ENCODE assay signal across 1 cellular context in the genomic region with DNA sequence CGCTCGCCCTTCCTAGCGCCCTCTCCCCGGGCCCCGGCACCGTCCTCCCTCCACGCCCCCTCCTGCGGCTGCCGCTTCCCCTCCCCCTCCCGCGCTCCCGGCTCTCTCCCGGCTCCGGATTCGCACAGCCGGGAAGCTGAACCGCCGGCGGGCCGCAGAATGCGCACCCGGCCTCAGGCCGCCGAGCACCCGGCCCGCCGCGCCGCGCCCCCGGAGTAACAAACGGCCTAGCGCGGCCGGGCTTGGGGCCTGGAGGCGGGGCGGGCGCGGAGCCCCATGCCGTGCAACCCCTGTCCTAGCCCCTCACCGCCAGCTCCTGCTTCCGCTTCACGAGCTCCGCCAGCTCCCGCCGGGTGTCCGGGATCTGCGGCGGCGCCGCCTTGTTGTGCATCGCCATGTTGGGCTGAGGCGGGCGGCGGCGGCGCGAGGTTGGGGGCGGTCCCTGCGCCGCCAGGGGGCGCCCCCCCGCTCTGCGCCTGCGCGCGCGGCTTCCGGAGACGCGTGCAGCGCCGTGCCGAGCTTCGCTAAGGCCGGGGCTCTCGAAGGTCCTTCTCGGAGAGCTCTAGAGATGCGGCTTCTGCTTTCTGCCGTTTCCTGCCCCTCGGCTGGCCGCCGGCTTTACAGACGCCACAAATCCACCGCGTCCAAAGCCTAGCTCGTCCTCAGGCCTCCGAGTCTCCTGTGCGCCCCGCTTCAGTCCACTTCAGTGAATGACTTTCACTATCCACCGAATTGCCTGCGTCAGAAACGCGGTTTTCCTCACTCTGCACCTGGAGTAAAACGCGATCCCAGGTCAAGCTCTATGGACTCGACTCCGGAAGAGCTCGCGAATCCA.
TF ChIP-seq lines count a peak whose summit lies in the region.

A gene (minus strand): TSS at position 417 of the 835 bp plus-strand sequence. CDS start 20 bp downstream, at position 397.

TF ChIP-seq in HepG2, 621 proteins besides CTCF, POLR2A, EP300 and RAD21 (continued from another document and continues in another):
- TF ChIP-seq, protein P1, sequence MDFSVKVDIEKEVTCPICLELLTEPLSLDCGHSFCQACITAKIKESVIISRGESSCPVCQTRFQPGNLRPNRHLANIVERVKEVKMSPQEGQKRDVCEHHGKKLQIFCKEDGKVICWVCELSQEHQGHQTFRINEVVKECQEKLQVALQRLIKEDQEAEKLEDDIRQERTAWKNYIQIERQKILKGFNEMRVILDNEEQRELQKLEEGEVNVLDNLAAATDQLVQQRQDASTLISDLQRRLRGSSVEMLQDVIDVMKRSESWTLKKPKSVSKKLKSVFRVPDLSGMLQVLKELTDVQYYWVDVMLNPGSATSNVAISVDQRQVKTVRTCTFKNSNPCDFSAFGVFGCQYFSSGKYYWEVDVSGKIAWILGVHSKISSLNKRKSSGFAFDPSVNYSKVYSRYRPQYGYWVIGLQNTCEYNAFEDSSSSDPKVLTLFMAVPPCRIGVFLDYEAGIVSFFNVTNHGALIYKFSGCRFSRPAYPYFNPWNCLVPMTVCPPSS (IDR thresholded peaks at IDR 0.05): no peak
- TF ChIP-seq, protein P2, sequence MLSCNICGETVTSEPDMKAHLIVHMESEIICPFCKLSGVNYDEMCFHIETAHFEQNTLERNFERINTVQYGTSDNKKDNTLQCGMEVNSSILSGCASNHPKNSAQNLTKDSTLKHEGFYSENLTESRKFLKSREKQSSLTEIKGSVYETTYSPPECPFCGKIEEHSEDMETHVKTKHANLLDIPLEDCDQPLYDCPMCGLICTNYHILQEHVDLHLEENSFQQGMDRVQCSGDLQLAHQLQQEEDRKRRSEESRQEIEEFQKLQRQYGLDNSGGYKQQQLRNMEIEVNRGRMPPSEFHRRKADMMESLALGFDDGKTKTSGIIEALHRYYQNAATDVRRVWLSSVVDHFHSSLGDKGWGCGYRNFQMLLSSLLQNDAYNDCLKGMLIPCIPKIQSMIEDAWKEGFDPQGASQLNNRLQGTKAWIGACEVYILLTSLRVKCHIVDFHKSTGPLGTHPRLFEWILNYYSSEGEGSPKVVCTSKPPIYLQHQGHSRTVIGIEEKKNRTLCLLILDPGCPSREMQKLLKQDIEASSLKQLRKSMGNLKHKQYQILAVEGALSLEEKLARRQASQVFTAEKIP (CRISPR knock-in tag; IDR thresholded peaks at IDR 0.05; ENCODE audit: borderline replicate concordance): no peak
- TF ChIP-seq MED8 (CRISPR knock-in tag; IDR thresholded peaks at IDR 0.05; ENCODE audit: insufficient replicate concordance) (peak; percentile 10), ZNF496 (CRISPR knock-in tag; IDR thresholded peaks at IDR 0.05; ENCODE audit: insufficient replicate concordance) (no peak), GABPA (IDR thresholded peaks at IDR 0.05; ENCODE audit: low read depth, low read length) (no peak), GABPA (CRISPR knock-in tag; IDR thresholded peaks at IDR 0.05; ENCODE audit: low read depth) (peak; percentile 42; the same call in 1 of the 2 replicates), TGIF2 (CRISPR knock-in tag; IDR thresholded peaks at IDR 0.05) (no peak; the same call in 1 of the 2 replicates), ZNF563 (CRISPR knock-in tag; IDR thresholded peaks at IDR 0.05) (peak; percentile 84), YY1 (IDR thresholded peaks at IDR 0.05; ENCODE audit: insufficient read depth, insufficient replicate concordance, low read depth, low read length) (peak; percentile 93), NFKB2 (CRISPR knock-in tag; IDR thresholded peaks at IDR 0.05; ENCODE audit: borderline replicate concordance) (peak; percentile 96), ZSCAN20 (CRISPR knock-in tag; IDR thresholded peaks at IDR 0.05; ENCODE audit: borderline replicate concordance) (peak; percentile 63; the same call in 1 of the 2 replicates), NFIB (CRISPR knock-in tag; IDR thresholded peaks at IDR 0.05; ENCODE audit: borderline replicate concordance) (no peak), ZNF367 (CRISPR knock-in tag; IDR thresholded peaks at IDR 0.05; ENCODE audit: borderline replicate concordance) (peak; percentile 89; the same call in 1 of the 2 replicates), GTF3A (CRISPR knock-in tag; conservative IDR thresholded peaks at IDR 0.05) (0 out of 2 replicates have a peak, but pooled peaks have one; percentile 69), ELF1 (CRISPR knock-in tag; IDR thresholded peaks at IDR 0.05) (peak; percentile 42; the same call in 1 of the 2 replicates), NFRKB (IDR thresholded peaks at IDR 0.05) (no peak), MIER3 (CRISPR knock-in tag; IDR thresholded peaks at IDR 0.05; ENCODE audit: borderline replicate concordance) (no peak), ZNF431 (CRISPR knock-in tag; IDR thresholded peaks at IDR 0.05; ENCODE audit: borderline replicate concordance, low read depth) (no peak; the same call in 1 of the 2 replicates), ZBTB7B (CRISPR knock-in tag; IDR thresholded peaks at IDR 0.05) (0 out of 2 replicates have a peak, but pooled peaks have one; percentile 21), ZNF446 (CRISPR knock-in tag; IDR thresholded peaks at IDR 0.05) (no peak), ERF (CRISPR knock-in tag; IDR thresholded peaks at IDR 0.05) (no peak), LCORL (IDR thresholded peaks at IDR 0.05) (no peak), LCORL (CRISPR knock-in tag; IDR thresholded peaks at IDR 0.05) (no peak), ZBTB21 (CRISPR knock-in tag; IDR thresholded peaks at IDR 0.05) (peak; percentile 55; the same call in 1 of the 2 replicates), ZMAT3 (CRISPR knock-in tag; conservative IDR thresholded peaks at IDR 0.05) (0 out of 2 replicates have a peak, but pooled peaks have one; percentile 25), ARNTL (CRISPR knock-in tag; IDR thresholded peaks at IDR 0.05) (no peak), ZNF24 (IDR thresholded peaks at IDR 0.05) (no peak), ZNF333 (CRISPR knock-in tag; IDR thresholded peaks at IDR 0.05; ENCODE audit: borderline replicate concordance) (0 out of 2 replicates have a peak, but pooled peaks have one; percentile 87), ZNF883 (CRISPR knock-in tag; IDR thresholded peaks at IDR 0.05; ENCODE audit: not compliant biosample characterization) (peak; percentile 71), NBN (conservative IDR thresholded peaks at IDR 0.05) (no peak), ZNF33A (CRISPR knock-in tag; IDR thresholded peaks at IDR 0.05; ENCODE audit: borderline replicate concordance) (0 out of 2 replicates have a peak, but pooled peaks have one; percentile 59), HDAC1 (CRISPR knock-in tag; IDR thresholded peaks at IDR 0.05) (peak; percentile 62; the same call in 1 of the 2 replicates), ZNF562 (CRISPR knock-in tag; IDR thresholded peaks at IDR 0.05; ENCODE audit: borderline replicate concordance) (no peak), ZNF749 (CRISPR knock-in tag; IDR thresholded peaks at IDR 0.05; ENCODE audit: borderline replicate concordance) (0 out of 2 replicates have a peak, but pooled peaks have one; percentile 26), ZNF703 (CRISPR knock-in tag; IDR thresholded peaks at IDR 0.05; ENCODE audit: borderline replicate concordance) (no peak), PTBP1 (IDR thresholded peaks at IDR 0.05; ENCODE audit: low read depth, low read length, poor library complexity, severe bottlenecking) (no peak), MEIS2 (CRISPR knock-in tag; IDR thresholded peaks at IDR 0.05) (peak; percentile 95), ZNF83 (CRISPR knock-in tag; IDR thresholded peaks at IDR 0.05; ENCODE audit: borderline replicate concordance) (no peak), PHF5A (CRISPR knock-in tag; IDR thresholded peaks at IDR 0.05; ENCODE audit: low read depth, unreplicated experiment) (peak; percentile 61), ZNF136 (CRISPR knock-in tag; IDR thresholded peaks at IDR 0.05; ENCODE audit: low read depth) (no peak), RFXANK (CRISPR knock-in tag; IDR thresholded peaks at IDR 0.05) (no peak), NONO (IDR thresholded peaks at IDR 0.05) (no peak), NONO (CRISPR knock-in tag; conservative IDR thresholded peaks at IDR 0.05) (peak; percentile 71), GFI1 (CRISPR knock-in tag; IDR thresholded peaks at IDR 0.05; ENCODE audit: borderline replicate concordance) (peak; percentile 52; the same call in 1 of the 2 replicates), FOSL2 (CRISPR knock-in tag; IDR thresholded peaks at IDR 0.05) (no peak), ZNF7 (CRISPR knock-in tag; IDR thresholded peaks at IDR 0.05) (no peak), ZFX (CRISPR knock-in tag; IDR thresholded peaks at IDR 0.05; ENCODE audit: low read depth) (peak; percentile 76), ATF7-NPFF (CRISPR knock-in tag; IDR thresholded peaks at IDR 0.05; ENCODE audit: low read depth) (peak; percentile 47; the same call in 1 of the 2 replicates), ZNF766 (CRISPR knock-in tag; IDR thresholded peaks at IDR 0.05; ENCODE audit: borderline replicate concordance) (peak; percentile 92; the same call in 1 of the 2 replicates), SMC3 (IDR thresholded peaks at IDR 0.05; ENCODE audit: low read length) (no peak), ZNF451 (CRISPR knock-in tag; IDR thresholded peaks at IDR 0.05) (peak; percentile 72), KAT8 (CRISPR knock-in tag; IDR thresholded peaks at IDR 0.05) (peak; percentile 65; the same call in 1 of the 2 replicates)
- TF ChIP-seq, protein P3, sequence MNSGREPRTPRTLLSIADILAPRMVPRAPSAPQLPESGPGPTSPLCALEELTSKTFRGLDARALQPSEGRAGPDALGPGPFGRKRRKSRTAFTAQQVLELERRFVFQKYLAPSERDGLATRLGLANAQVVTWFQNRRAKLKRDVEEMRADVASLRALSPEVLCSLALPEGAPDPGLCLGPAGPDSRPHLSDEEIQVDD (CRISPR knock-in tag; IDR thresholded peaks at IDR 0.05; ENCODE audit: borderline replicate concordance): no peak
- TF ChIP-seq, protein P4, sequence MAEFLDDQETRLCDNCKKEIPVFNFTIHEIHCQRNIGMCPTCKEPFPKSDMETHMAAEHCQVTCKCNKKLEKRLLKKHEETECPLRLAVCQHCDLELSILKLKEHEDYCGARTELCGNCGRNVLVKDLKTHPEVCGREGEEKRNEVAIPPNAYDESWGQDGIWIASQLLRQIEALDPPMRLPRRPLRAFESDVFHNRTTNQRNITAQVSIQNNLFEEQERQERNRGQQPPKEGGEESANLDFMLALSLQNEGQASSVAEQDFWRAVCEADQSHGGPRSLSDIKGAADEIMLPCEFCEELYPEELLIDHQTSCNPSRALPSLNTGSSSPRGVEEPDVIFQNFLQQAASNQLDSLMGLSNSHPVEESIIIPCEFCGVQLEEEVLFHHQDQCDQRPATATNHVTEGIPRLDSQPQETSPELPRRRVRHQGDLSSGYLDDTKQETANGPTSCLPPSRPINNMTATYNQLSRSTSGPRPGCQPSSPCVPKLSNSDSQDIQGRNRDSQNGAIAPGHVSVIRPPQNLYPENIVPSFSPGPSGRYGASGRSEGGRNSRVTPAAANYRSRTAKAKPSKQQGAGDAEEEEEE (CRISPR knock-in tag; IDR thresholded peaks at IDR 0.05; ENCODE audit: borderline replicate concordance): no peak; the same call in 1 of the 2 replicates
- TF ChIP-seq, protein P5, sequence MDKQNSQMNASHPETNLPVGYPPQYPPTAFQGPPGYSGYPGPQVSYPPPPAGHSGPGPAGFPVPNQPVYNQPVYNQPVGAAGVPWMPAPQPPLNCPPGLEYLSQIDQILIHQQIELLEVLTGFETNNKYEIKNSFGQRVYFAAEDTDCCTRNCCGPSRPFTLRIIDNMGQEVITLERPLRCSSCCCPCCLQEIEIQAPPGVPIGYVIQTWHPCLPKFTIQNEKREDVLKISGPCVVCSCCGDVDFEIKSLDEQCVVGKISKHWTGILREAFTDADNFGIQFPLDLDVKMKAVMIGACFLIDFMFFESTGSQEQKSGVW (CRISPR knock-in tag; IDR thresholded peaks at IDR 0.05; ENCODE audit: borderline replicate concordance): no peak
- TF ChIP-seq, protein P6, sequence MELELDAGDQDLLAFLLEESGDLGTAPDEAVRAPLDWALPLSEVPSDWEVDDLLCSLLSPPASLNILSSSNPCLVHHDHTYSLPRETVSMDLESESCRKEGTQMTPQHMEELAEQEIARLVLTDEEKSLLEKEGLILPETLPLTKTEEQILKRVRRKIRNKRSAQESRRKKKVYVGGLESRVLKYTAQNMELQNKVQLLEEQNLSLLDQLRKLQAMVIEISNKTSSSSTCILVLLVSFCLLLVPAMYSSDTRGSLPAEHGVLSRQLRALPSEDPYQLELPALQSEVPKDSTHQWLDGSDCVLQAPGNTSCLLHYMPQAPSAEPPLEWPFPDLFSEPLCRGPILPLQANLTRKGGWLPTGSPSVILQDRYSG (CRISPR knock-in tag; IDR thresholded peaks at IDR 0.05): peak; percentile 95
- TF ChIP-seq, protein P7, sequence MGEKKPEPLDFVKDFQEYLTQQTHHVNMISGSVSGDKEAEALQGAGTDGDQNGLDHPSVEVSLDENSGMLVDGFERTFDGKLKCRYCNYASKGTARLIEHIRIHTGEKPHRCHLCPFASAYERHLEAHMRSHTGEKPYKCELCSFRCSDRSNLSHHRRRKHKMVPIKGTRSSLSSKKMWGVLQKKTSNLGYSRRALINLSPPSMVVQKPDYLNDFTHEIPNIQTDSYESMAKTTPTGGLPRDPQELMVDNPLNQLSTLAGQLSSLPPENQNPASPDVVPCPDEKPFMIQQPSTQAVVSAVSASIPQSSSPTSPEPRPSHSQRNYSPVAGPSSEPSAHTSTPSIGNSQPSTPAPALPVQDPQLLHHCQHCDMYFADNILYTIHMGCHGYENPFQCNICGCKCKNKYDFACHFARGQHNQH (CRISPR knock-in tag; IDR thresholded peaks at IDR 0.05): 0 out of 2 replicates have a peak, but pooled peaks have one; percentile 52
- TF ChIP-seq, protein P8, sequence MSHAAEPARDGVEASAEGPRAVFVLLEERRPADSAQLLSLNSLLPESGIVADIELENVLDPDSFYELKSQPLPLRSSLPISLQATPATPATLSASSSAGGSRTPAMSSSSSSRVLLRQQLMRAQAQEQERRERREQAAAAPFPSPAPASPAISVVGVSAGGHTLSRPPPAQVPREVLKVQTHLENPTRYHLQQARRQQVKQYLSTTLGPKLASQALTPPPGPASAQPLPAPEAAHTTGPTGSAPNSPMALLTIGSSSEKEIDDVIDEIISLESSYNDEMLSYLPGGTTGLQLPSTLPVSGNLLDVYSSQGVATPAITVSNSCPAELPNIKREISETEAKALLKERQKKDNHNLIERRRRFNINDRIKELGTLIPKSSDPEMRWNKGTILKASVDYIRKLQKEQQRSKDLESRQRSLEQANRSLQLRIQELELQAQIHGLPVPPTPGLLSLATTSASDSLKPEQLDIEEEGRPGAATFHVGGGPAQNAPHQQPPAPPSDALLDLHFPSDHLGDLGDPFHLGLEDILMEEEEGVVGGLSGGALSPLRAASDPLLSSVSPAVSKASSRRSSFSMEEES (CRISPR knock-in tag; IDR thresholded peaks at IDR 0.05): peak; percentile 45; the same call in 1 of the 2 replicates
- TF ChIP-seq, protein P9, sequence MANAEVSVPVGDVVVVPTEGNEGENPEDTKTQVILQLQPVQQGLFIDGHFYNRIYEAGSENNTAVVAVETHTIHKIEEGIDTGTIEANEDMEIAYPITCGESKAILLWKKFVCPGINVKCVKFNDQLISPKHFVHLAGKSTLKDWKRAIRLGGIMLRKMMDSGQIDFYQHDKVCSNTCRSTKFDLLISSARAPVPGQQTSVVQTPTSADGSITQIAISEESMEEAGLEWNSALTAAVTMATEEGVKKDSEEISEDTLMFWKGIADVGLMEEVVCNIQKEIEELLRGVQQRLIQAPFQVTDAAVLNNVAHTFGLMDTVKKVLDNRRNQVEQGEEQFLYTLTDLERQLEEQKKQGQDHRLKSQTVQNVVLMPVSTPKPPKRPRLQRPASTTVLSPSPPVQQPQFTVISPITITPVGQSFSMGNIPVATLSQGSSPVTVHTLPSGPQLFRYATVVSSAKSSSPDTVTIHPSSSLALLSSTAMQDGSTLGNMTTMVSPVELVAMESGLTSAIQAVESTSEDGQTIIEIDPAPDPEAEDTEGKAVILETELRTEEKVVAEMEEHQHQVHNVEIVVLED (CRISPR knock-in tag; IDR thresholded peaks at IDR 0.05; ENCODE audit: borderline replicate concordance): peak; percentile 59
